Comparison of ENCODE assay signal across 13 cellular contexts in genomic region chr5:164051745-164052144, GRCh38.
"Had no signal": no experiment of that assay in that cellular context is flagged by ENCODE, and none has a peak within 500 bp of the region (broad histone marks: within the 10 kb centered on the region; RNA-seq: fewer than 3 reads in every experiment).

No MANE protein-coding gene starts in this region.

- DNase-seq: activated CD4-positive, alpha-beta memory T cell treated with anti-CD3 and anti-CD28 coated beads for 36 hours; activated CD4-positive, alpha-beta T cell treated with anti-CD3 and anti-CD28 coated beads for 1 hour; activated naive CD4-positive, alpha-beta T cell; body of pancreas; dermis blood vessel endothelial cell; heart left ventricle; mammary epithelial cell; nephron progenitor cell; pancreas; stomach had no signal

- FAIRE-seq: frontal cortex, islet of Langerhans, pancreas had no signal

- H3K9me3 ChIP-seq: body of pancreas, heart left ventricle, pancreas, stomach had no signal

- H3K27ac ChIP-seq: body of pancreas, heart left ventricle, pancreas, stomach had no signal

- ATAC-seq: body of pancreas, heart left ventricle, pancreas had no signal

- H3K27ac Mint-ChIP-seq: activated CD4-positive, alpha-beta memory T cell treated with anti-CD3 and anti-CD28 coated beads for 36 hours; activated T-helper 1 cell treated with anti-CD3 and anti-CD28 coated beads, Interleukin-12 subunit alpha, Interleukin-12 subunit beta, Interleukin-2, Interleukin-4 antibody, amounts not matched to agents 30 ng/mL and 10 ng/mL and 1 ng/mL, durations not matched to agents 14 hours and 24 hours and 36 hours; nephron progenitor cell had no signal

- H3K4me1 ChIP-seq: body of pancreas, heart left ventricle, pancreas, stomach had no signal

- H3K36me3 ChIP-seq: heart left ventricle, pancreas, stomach had no signal

- H3K9me3 Mint-ChIP-seq: activated CD4-positive, alpha-beta memory T cell treated with anti-CD3 and anti-CD28 coated beads for 36 hours; activated T-helper 1 cell treated with anti-CD3 and anti-CD28 coated beads, Interleukin-12 subunit alpha, Interleukin-12 subunit beta, Interleukin-2, Interleukin-4 antibody, amounts not matched to agents 30 ng/mL and 10 ng/mL and 1 ng/mL, durations not matched to agents 14 hours and 24 hours and 36 hours; nephron progenitor cell had no signal

- H3K27me3 ChIP-seq: body of pancreas, pancreas, stomach had no signal

- H3K4me3 ChIP-seq: body of pancreas, heart left ventricle, pancreas, stomach had no signal

- H3K4me3 Mint-ChIP-seq: activated CD4-positive, alpha-beta memory T cell treated with anti-CD3 and anti-CD28 coated beads for 36 hours; activated T-helper 1 cell treated with anti-CD3 and anti-CD28 coated beads, Interleukin-12 subunit alpha, Interleukin-12 subunit beta, Interleukin-2, Interleukin-4 antibody, amounts not matched to agents 30 ng/mL and 10 ng/mL and 1 ng/mL, durations not matched to agents 14 hours and 24 hours and 36 hours; nephron progenitor cell had no signal

- H3K4me1 Mint-ChIP-seq: nephron progenitor cell had no signal

- H3K27me3 Mint-ChIP-seq: activated CD4-positive, alpha-beta memory T cell treated with anti-CD3 and anti-CD28 coated beads for 36 hours had no signal

- H3K36me3 Mint-ChIP-seq: activated CD4-positive, alpha-beta memory T cell treated with anti-CD3 and anti-CD28 coated beads for 36 hours had no signal
